In the genomic region with DNA sequence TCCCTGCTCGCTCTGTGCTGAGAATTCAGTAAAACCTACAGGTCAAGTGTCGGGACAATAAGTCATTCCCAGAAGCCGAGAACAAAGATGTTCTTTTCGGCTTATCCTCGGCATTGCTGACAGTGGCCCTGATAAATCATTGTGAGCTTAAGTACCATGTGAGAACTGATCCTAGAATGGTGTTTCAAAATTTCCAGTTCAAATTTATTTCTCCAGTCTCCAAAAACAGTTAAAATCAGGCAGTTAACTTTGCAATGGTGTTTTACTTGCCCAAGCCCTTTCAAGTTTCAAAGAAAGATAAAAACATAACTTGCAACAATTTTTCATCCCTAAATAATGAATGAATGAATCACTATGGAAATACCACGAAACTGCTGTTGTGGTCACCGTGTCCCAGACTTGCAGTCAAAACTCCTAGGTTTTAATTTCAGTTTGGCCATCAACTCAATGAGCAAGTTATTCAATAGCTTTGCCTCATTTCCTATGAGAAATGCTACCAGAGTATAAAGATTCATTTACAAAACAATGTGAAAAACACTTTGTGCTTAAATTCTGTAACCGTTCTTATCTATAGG, we compare ENCODE assay signal across 10 cellular contexts. TPM values are rescaled to one million over a fixed set of nuclear protein-coding genes. Genes with fewer than 3 reads are reported as not detected.
DNase-seq lines count a peak whose midpoint lies in the region; ATAC-seq and TF ChIP-seq lines count a peak whose summit lies in the region.
"Had no signal": no experiment of that assay in that cellular context is flagged by ENCODE, and none has a peak within 500 bp of the region (broad histone marks: within the 10 kb centered on the region; RNA-seq: fewer than 3 reads in every experiment).

No MANE protein-coding gene starts in this region.

- ATAC-seq in activated CD8-positive, alpha-beta T cell treated with anti-CD3 and anti-CD28 coated beads for 36 hours, result no peak
- ATAC-seq: left cardiac atrium, Right ventricle myocardium inferior had no signal

- POLR2A ChIA-PET in activated CD8-positive, alpha-beta T cell treated with anti-CD3 and anti-CD28 coated beads for 36 hours (lab: Charles Lee), result interaction anchor here (0.6 to 1.5 kb wide), 3 partner anchors 10 to 194 kb away, joined by 4 to 9 read pairs (median 5); partner anchors contain the start of gene TUBB1

- peaks cover 61% of the 10 kb centered on the region for H3K36me3 Mint-ChIP-seq in activated CD8-positive, alpha-beta T cell treated with anti-CD3 and anti-CD28 coated beads for 36 hours (ENCODE audit: low read depth)
- H3K36me3 Mint-ChIP-seq: IgD-negative memory B cell had no signal

- no peaks in the 10 kb centered on the region for H3K9me3 Mint-ChIP-seq in activated CD8-positive, alpha-beta T cell treated with anti-CD3 and anti-CD28 coated beads for 36 hours
- H3K9me3 Mint-ChIP-seq: activated naive CD8-positive, alpha-beta T cell treated with anti-CD3 and anti-CD28 coated beads, Interleukin-2, amount 10 ng/mL, durations not matched to agents 7 days and 5 days; IgD-negative memory B cell had no signal

- intact Hi-C loops in activated CD8-positive, alpha-beta T cell treated with anti-CD3 and anti-CD28 coated beads for 36 hours (cut with micrococcal nuclease), result no loop called here

- no peaks in the 10 kb centered on the region for H3K27me3 Mint-ChIP-seq in activated CD8-positive, alpha-beta T cell treated with anti-CD3 and anti-CD28 coated beads for 36 hours
- H3K27me3 Mint-ChIP-seq: activated naive CD8-positive, alpha-beta T cell treated with anti-CD3 and anti-CD28 coated beads, Interleukin-2, amount 10 ng/mL, durations not matched to agents 7 days and 5 days; IgD-negative memory B cell had no signal

- CTCF ChIA-PET in activated CD8-positive, alpha-beta T cell treated with anti-CD3 and anti-CD28 coated beads for 36 hours (lab: Charles Lee), result interaction anchor here (1.3 kb wide), 1 partner anchor 180 kb away, joined by 3 read pairs; no protein-coding TSS in a partner anchor

- TF ChIP-seq CTCF in activated CD8-positive, alpha-beta T cell treated with anti-CD3 and anti-CD28 coated beads for 36 hours (IDR thresholded peaks at IDR 0.05), result no peak

- H3K4me1 Mint-ChIP-seq in activated CD8-positive, alpha-beta T cell treated with anti-CD3 and anti-CD28 coated beads for 36 hours (ENCODE audit: low read depth), result peaks cover 60% of the 10 kb centered on the region

- DNase-seq in ELR (ENCODE audit: low read depth), result peak; percentile 67
- no peak for DNase-seq in activated CD8-positive, alpha-beta T cell treated with anti-CD3 and anti-CD28 coated beads for 36 hours
- DNase-seq in kidney tubule cell (ENCODE audit: low spot score), result peak; percentile 42
- no peak for DNase-seq in NCI-H524 treated with DMSO at 0.1 percent for 48 hours (lab: John Stamatoyannopoulos, UW)
- no peak for DNase-seq in COLO829 (ENCODE audit: low spot score)
- no peak for DNase-seq in NCI-H187 (lab: John Stamatoyannopoulos, UW)
- DNase-seq: activated naive CD8-positive, alpha-beta T cell treated with anti-CD3 and anti-CD28 coated beads, Interleukin-2, amount 10 ng/mL, durations not matched to agents 7 days and 5 days; left cardiac atrium had no signal

- peak overlapping the region; percentile 50 for H3K27ac Mint-ChIP-seq in activated CD8-positive, alpha-beta T cell treated with anti-CD3 and anti-CD28 coated beads for 36 hours

- no peak overlapping the region for H3K4me3 Mint-ChIP-seq in activated CD8-positive, alpha-beta T cell treated with anti-CD3 and anti-CD28 coated beads for 36 hours

RNA-seq across cellular contexts. Expression of gene ATP5F1E, which starts 4.3 kb away (rescaled TPM):
- total RNA-seq in activated CD8-positive, alpha-beta T cell treated with anti-CD3 and anti-CD28 coated beads for 36 hours, result 10 to 100 TPM; 67.4 to 68.8 TPM

RNA-seq across cellular contexts. Expression of gene TUBB1, which starts 8.6 kb away (rescaled TPM):
- not detected for total RNA-seq in activated CD8-positive, alpha-beta T cell treated with anti-CD3 and anti-CD28 coated beads for 36 hours
- total RNA-seq: activated naive CD8-positive, alpha-beta T cell treated with anti-CD3 and anti-CD28 coated beads, Interleukin-2, amount 10 ng/mL, durations not matched to agents 7 days and 5 days had no signal

RNA-seq across cellular contexts. Expression of gene PRELID3B, which starts 14.8 kb away (rescaled TPM):
- total RNA-seq in activated CD8-positive, alpha-beta T cell treated with anti-CD3 and anti-CD28 coated beads for 36 hours, result 100 to 1,000 TPM; 140 to 145 TPM

RNA-seq across cellular contexts. Expression of gene CTSZ, which starts 20.8 kb away (rescaled TPM):
- 10 to 100 TPM; 17.9 to 18.4 TPM for total RNA-seq in activated CD8-positive, alpha-beta T cell treated with anti-CD3 and anti-CD28 coated beads for 36 hours

RNA-seq across cellular contexts. Expression of gene NELFCD, which starts 46.8 kb away (rescaled TPM):
- total RNA-seq in activated CD8-positive, alpha-beta T cell treated with anti-CD3 and anti-CD28 coated beads for 36 hours, result 100 to 1,000 TPM; 106 to 120 TPM

Comparison
In these comparisons a context has a peak if more than half of its experiments do, and no peak if none do; other contexts are left out.
1. DNase-seq: peak in ELR (single experiment) and kidney tubule cell (single experiment); none in activated CD8-positive, alpha-beta T cell treated with anti-CD3 and anti-CD28 coated beads for 36 hours (single experiment), NCI-H524 treated with DMSO at 0.1 percent for 48 hours (single experiment), COLO829 (single experiment) and NCI-H187 (0 of 2).